ENCODE assay signal across 8 cellular contexts in the genomic region with DNA sequence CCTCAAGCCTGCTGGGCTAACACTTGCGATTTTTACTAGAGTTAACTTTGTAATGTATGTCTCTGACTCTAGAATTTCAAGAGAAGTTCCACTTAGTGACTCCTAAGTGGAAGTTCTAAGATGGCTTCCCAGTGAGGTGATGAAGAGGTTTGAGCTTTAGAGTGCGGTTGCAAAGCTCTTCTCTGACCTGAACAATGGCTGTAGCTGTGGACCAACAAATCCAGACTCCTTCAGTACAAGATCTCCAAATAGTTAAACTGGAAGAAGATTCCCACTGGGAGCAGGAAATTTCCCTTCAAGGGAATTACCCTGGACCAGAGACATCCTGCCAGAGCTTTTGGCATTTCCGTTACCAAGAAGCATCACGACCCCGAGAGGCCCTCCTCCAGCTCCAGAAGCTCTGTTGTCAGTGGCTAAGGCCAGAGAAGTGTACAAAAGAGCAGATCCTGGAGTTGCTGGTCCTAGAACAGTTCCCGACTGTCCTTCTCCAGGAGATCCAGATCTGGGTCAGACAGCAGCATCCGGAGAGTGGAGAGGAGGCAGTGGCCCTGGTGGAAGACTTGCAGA. TPM values are rescaled to one million over a fixed set of nuclear protein-coding genes. Genes with fewer than 3 reads are reported as not detected.
DNase-seq lines count a peak whose midpoint lies in the region; ATAC-seq, FAIRE-seq and TF ChIP-seq lines count a peak whose summit lies in the region.

No MANE protein-coding gene starts in this region.

- no peak for TF ChIP-seq CTCF in Peyer's patch (IDR thresholded peaks at IDR 0.05)
- no peak for TF ChIP-seq CTCF in pancreas (IDR thresholded peaks at IDR 0.05)

- H3K36me3 ChIP-seq in Peyer's patch = peaks cover 0 to 6% (median 0%) of the 10 kb centered on the region in 3 donors
- no peaks in the 10 kb centered on the region for H3K36me3 ChIP-seq in endocrine pancreas (ENCODE audit: control insufficient read depth, insufficient read depth, low read length)
- H3K36me3 ChIP-seq in pancreas = no peaks in the 10 kb centered on the region

- H3K4me1 ChIP-seq in Peyer's patch (peaks cover 2 to 24% (median 13%) of the 10 kb centered on the region in 4 donors), endocrine pancreas (ENCODE audit: control insufficient read depth, insufficient read depth, low read length) (no peaks in the 10 kb centered on the region), pancreas (peaks cover 15 to 25% (median 18%) of the 10 kb centered on the region in 3 donors)

- no peak for ATAC-seq in pancreas
- ATAC-seq in HG03439 (IDR thresholded peaks at IDR 0.05; ENCODE audit: unreplicated experiment) = no peak
- ATAC-seq in left lobe of liver = no peak
- ATAC-seq in HG03442 (IDR thresholded peaks at IDR 0.05; ENCODE audit: unreplicated experiment) = no peak

- H3K9ac ChIP-seq in endocrine pancreas (ENCODE audit: control insufficient read depth, insufficient read depth, low read length) = peak overlapping the region; percentile 51

- H3K27me3 ChIP-seq in Peyer's patch (no peaks in the 10 kb centered on the region), endocrine pancreas (ENCODE audit: control insufficient read depth, insufficient read depth, low read length) (no peaks in the 10 kb centered on the region), pancreas (no peaks in the 10 kb centered on the region)

- peak; percentile 50 for DNase-seq in EH (ENCODE audit: low read depth)
- DNase-seq in Peyer's patch = no peak
- no peak for DNase-seq in pancreas
- DNase-seq in 8988T = no peak
- no peak for DNase-seq in left lobe of liver (ENCODE audit: low spot score)

- no peak for TF ChIP-seq POLR2A in Peyer's patch (IDR thresholded peaks at IDR 0.05)

- H3K4me3 ChIP-seq in Peyer's patch (peak overlapping the region; percentile 58 to 82 (median 67)), endocrine pancreas (ENCODE audit: control insufficient read depth, insufficient read depth, low read length) (peak overlapping the region; percentile 85), pancreas (peak overlapping the region; percentile 37 to 68 (median 49))

- no peak for FAIRE-seq in pancreas (lab: Jason Lieb, UNC)

- 41 to 45% methylated on average over 7 of the region's 7 CpGs for WGBS in pancreas, 2 donors

- intact Hi-C loops in pancreas (cut with DNase I) = no loop called here

- no peaks in the 10 kb centered on the region for H3K9me3 ChIP-seq in Peyer's patch
- H3K9me3 ChIP-seq in endocrine pancreas (ENCODE audit: control insufficient read depth, low read length) = no peaks in the 10 kb centered on the region
- no peaks in the 10 kb centered on the region for H3K9me3 ChIP-seq in pancreas

- H3K27ac ChIP-seq in Peyer's patch (peak overlapping the region; percentile 80 to 94 (median 87)), pancreas (peak overlapping the region in 3 of 4 donors; percentile 8 to 83 (median 78))

RNA-seq across cellular contexts. Expression of gene WDR73, which starts 22.3 kb away (rescaled TPM):
- total RNA-seq in Peyer's patch (10 to 100 TPM; 17.0 to 53.6 (median 29.8) TPM), pancreas (10 to 100 TPM; 10.5 to 20.4 (median 11.2) TPM), left lobe of liver (9.5 TPM)
- 10 to 100 TPM; 21.3 to 28.3 TPM for polyA plus RNA-seq in pancreas

RNA-seq across cellular contexts. Expression of gene NMB, which starts 26.2 kb away (rescaled TPM):
- 1 to 10 TPM in 3 of 4 donors, not detected in 1; 1.6 to 2.8 (median 2.7) TPM for total RNA-seq in Peyer's patch
- 1 to 10 TPM; 2.9 to 5.4 (median 3.5) TPM for total RNA-seq in pancreas
- polyA plus RNA-seq in pancreas = 1 to 10 TPM; 4.8 to 8.3 TPM
- total RNA-seq in left lobe of liver = 0.58 TPM

RNA-seq across cellular contexts. Expression of gene ZSCAN2, which starts 31.0 kb away (rescaled TPM):
- 10 to 100 TPM in 2 of 4 donors, 1 to 10 TPM in 2; 4.4 to 22.3 (median 10.2) TPM for total RNA-seq in Peyer's patch
- 10 to 100 TPM; 11.3 to 15.4 (median 13.5) TPM for total RNA-seq in pancreas
- polyA plus RNA-seq in pancreas = 1 to 10 TPM; 5.5 to 6.6 TPM
- 8.9 TPM for total RNA-seq in left lobe of liver
